8 cellular contexts compared by ENCODE assay signal in genomic region chr17:39636927-39637736, GRCh38. TPM values are rescaled to one million over a fixed set of nuclear protein-coding genes. Genes with fewer than 3 reads are reported as not detected.
DNase-seq lines count a peak whose midpoint lies in the region; ATAC-seq and TF ChIP-seq lines count a peak whose summit lies in the region.

STARD3 (plus strand) TSS chr17:39637144; CDS start chr17:39653532, 16,388 bp downstream.

- no peaks in the 10 kb centered on the region for H3K9me3 ChIP-seq in fibroblast of lung (ENCODE audit: control insufficient read depth, insufficient read depth, low read depth, low read length)

- no peaks in the 10 kb centered on the region for H4K20me1 ChIP-seq in KMS-11 (ENCODE audit: insufficient read depth)
- peaks cover 1% of the 10 kb centered on the region for H4K20me1 ChIP-seq in fibroblast of lung (ENCODE audit: control insufficient read depth, extremely low read depth, insufficient read depth, low read length)

- H3K27ac ChIP-seq in KMS-11 = peak within 1 kb of the TSS; percentile 57
- H3K27ac ChIP-seq in fibroblast of lung (ENCODE audit: insufficient read depth, low read length) = peak within 1 kb of the TSS; percentile 83

- peak within 1 kb of the TSS; percentile 80 to 96 (median 93) for H3K27ac Mint-ChIP-seq in naive thymus-derived CD8-positive, alpha-beta T cell
- peak within 1 kb of the TSS; percentile 56 for H3K27ac Mint-ChIP-seq in stimulated activated memory B cell treated with anti-CD40 and anti-IgM and Interleukin-4, amounts not matched to agents 10 μg/mL and 1 μg/mL and 100 μg/mL, for 72 hours

- H3K9ac ChIP-seq in KMS-11 = peak within 1 kb of the TSS; percentile 79
- peak within 1 kb of the TSS; percentile 88 for H3K9ac ChIP-seq in fibroblast of lung (ENCODE audit: insufficient read depth, low read length)

- H3K36me3 ChIP-seq in KMS-11 (ENCODE audit: insufficient read depth) (no peaks in the 10 kb centered on the region), fibroblast of lung (ENCODE audit: control insufficient read depth, insufficient read depth, low read length) (no peaks in the 10 kb centered on the region)

- H3K4me3 ChIP-seq in KMS-11 (IDR thresholded peaks at IDR 0.05; ENCODE audit: insufficient read depth, low read depth, low read length) = peak within 1 kb of the TSS; percentile 64
- H3K4me3 ChIP-seq in fibroblast of lung (replicated peaks in 1 of 4; ENCODE audit: control extremely low read depth in 1 of 4, insufficient read depth in 1 of 4, low read depth in 3 of 4, low read length in 4 of 4) = peak within 1 kb of the TSS; percentile 78 to 99 (median 83)

- POLR2A ChIA-PET in naive thymus-derived CD8-positive, alpha-beta T cell (lab: Charles Lee) = interaction anchor here (0.6 to 4.0 kb wide), 14 partner anchors 9 to 503 kb away, joined by 3 to 26 read pairs (median 4); partner anchors contain the start of genes CASC3, PGAP3, PNMT and RPL19

- H3K27me3 ChIP-seq in KMS-11 (ENCODE audit: insufficient read depth, low read depth) (no peaks in the 10 kb centered on the region), fibroblast of lung (ENCODE audit: control insufficient read depth, insufficient read depth, low read length) (no peaks in the 10 kb centered on the region)

- H3K4me3 Mint-ChIP-seq in naive thymus-derived CD8-positive, alpha-beta T cell = peak within 1 kb of the TSS; percentile 88 to 97 (median 94)
- peak within 1 kb of the TSS; percentile 87 for H3K4me3 Mint-ChIP-seq in stimulated activated memory B cell treated with anti-CD40 and anti-IgM and Interleukin-4, amounts not matched to agents 10 μg/mL and 1 μg/mL and 100 μg/mL, for 72 hours

- peak within 1 kb of the TSS; percentile 80 for H2AFZ ChIP-seq in KMS-11 (ENCODE audit: low read depth)
- H2AFZ ChIP-seq in fibroblast of lung (ENCODE audit: low read length) = peak within 1 kb of the TSS; percentile 88

- peaks cover 20% of the 10 kb centered on the region; the same call in 1 of the 2 replicates for H3K79me2 ChIP-seq in KMS-11 (ENCODE audit: insufficient read depth, low read depth)
- H3K79me2 ChIP-seq in fibroblast of lung (ENCODE audit: control insufficient read depth, insufficient read depth, low read length) = peaks cover 24% of the 10 kb centered on the region

- H3K4me1 Mint-ChIP-seq in naive thymus-derived CD8-positive, alpha-beta T cell = peaks cover 40 to 68% (median 67%) of the 10 kb centered on the region in 4 donors
- H3K4me1 Mint-ChIP-seq in stimulated activated memory B cell treated with anti-CD40 and anti-IgM and Interleukin-4, amounts not matched to agents 10 μg/mL and 1 μg/mL and 100 μg/mL, for 72 hours = peaks cover 69% of the 10 kb centered on the region

- peaks cover 0 to 1% (median 0%) of the 10 kb centered on the region in 5 donors for H3K27me3 Mint-ChIP-seq in naive thymus-derived CD8-positive, alpha-beta T cell
- H3K27me3 Mint-ChIP-seq in stimulated activated memory B cell treated with anti-CD40 and anti-IgM and Interleukin-4, amounts not matched to agents 10 μg/mL and 1 μg/mL and 100 μg/mL, for 72 hours = peaks cover 2% of the 10 kb centered on the region

- peak within 1 kb of the TSS; percentile 100 for H3K4me2 ChIP-seq in KMS-11
- peak within 1 kb of the TSS; percentile 94 for H3K4me2 ChIP-seq in fibroblast of lung (ENCODE audit: extremely low read depth, insufficient read depth, low read length)

- peak; percentile 74 for ATAC-seq in GM21528 (IDR thresholded peaks at IDR 0.05; ENCODE audit: low FRiP score, unreplicated experiment)
- peak; percentile 88 to 90 for ATAC-seq in naive thymus-derived CD8-positive, alpha-beta T cell
- ATAC-seq in stimulated activated memory B cell treated with anti-CD40 and anti-IgM and Interleukin-4, amounts not matched to agents 10 μg/mL and 1 μg/mL and 100 μg/mL, for 72 hours = peak; percentile 95

- H3K36me3 Mint-ChIP-seq in naive thymus-derived CD8-positive, alpha-beta T cell = no peaks in the 10 kb centered on the region
- no peaks in the 10 kb centered on the region for H3K36me3 Mint-ChIP-seq in stimulated activated memory B cell treated with anti-CD40 and anti-IgM and Interleukin-4, amounts not matched to agents 10 μg/mL and 1 μg/mL and 100 μg/mL, for 72 hours

- TF ChIP-seq CTCF in KMS-11 (conservative IDR thresholded peaks at IDR 0.05; ENCODE audit: low read depth, low read length) (no peak), fibroblast of lung (conservative IDR thresholded peaks at IDR 0.05 in 1 of 2, IDR thresholded peaks at IDR 0.05 in 1 of 2; ENCODE audit: low read depth in 1 of 2, low read length in 2 of 2) (no peak)

- peak; percentile 57 for DNase-seq in DMS114 treated with DMSO at 0.1 percent for 48 hours (lab: John Stamatoyannopoulos, UW; ENCODE audit: unreplicated experiment)
- peak; percentile 77 for DNase-seq in RPMI7951 (ENCODE audit: low read depth)
- DNase-seq in activated T-helper 1 cell treated with anti-CD3 and anti-CD28 coated beads, Interleukin-2, amount 50 U/mL, for 16 hours (ENCODE audit: low read depth in 1 of 2, low spot score in 1 of 2) = peak; percentile 81 to 82
- DNase-seq in fibroblast of lung (ENCODE audit: low read depth in 2 of 2) = peak; percentile 88 to 89
- DNase-seq in naive thymus-derived CD8-positive, alpha-beta T cell = peak; percentile 79 to 93 (median 86)

- H3K9me3 Mint-ChIP-seq in naive thymus-derived CD8-positive, alpha-beta T cell = no peaks in the 10 kb centered on the region
- no peaks in the 10 kb centered on the region for H3K9me3 Mint-ChIP-seq in stimulated activated memory B cell treated with anti-CD40 and anti-IgM and Interleukin-4, amounts not matched to agents 10 μg/mL and 1 μg/mL and 100 μg/mL, for 72 hours

- H3K4me1 ChIP-seq in KMS-11 (ENCODE audit: low read depth, poor library complexity, severe bottlenecking) = peaks cover 44% of the 10 kb centered on the region
- peaks cover 13% of the 10 kb centered on the region for H3K4me1 ChIP-seq in fibroblast of lung (ENCODE audit: control insufficient read depth, extremely low read depth, insufficient read depth, low read length)

RNA-seq across cellular contexts. Expression of gene STARD3, which starts in this region (rescaled TPM):
- 24.4 and 26.0 TPM in 2 replicates for total RNA-seq in RPMI7951 (2014; rRNA removed; shearing (Covaris generic))
- total RNA-seq in fibroblast of lung = 28.0 and 31.7 TPM in 2 replicates
- 30.4 and 43.1 TPM in 2 replicates for polyA plus RNA-seq in fibroblast of lung
- polyA plus RNA-seq in fibroblast of lung (2012) = 24.5 and 28.5 TPM in 2 replicates
- 109 and 119 TPM in 2 replicates for polyA minus RNA-seq in fibroblast of lung (ENCODE audit: low replicate concordance)
- total RNA-seq in naive thymus-derived CD8-positive, alpha-beta T cell = 100 to 1,000 TPM; 154 to 167 TPM
- polyA plus RNA-seq in naive thymus-derived CD8-positive, alpha-beta T cell = 10 to 100 TPM; 37.4 to 51.6 (median 43.0) TPM

Comparison
In these comparisons a context has a peak if more than half of its experiments do, and no peak if none do; other contexts are left out.
1. Peak in every context shown above with its lines: DNase-seq, ATAC-seq, H3K4me3 ChIP-seq and H3K27ac ChIP-seq.